In genomic region chr3:12719984-12720656, GRCh38 we compare ENCODE assay signal across 1 cellular context.
TF ChIP-seq lines count a peak whose summit lies in the region.

No MANE protein-coding gene starts in this region.

TF ChIP-seq in HepG2, 621 proteins besides CTCF, POLR2A, EP300 and RAD21 (continued from another document and continues in another):
- TF ChIP-seq MEIS2 (CRISPR knock-in tag; IDR thresholded peaks at IDR 0.05) (peak; percentile 43; the same call in 1 of the 2 replicates), CBX5 (CRISPR knock-in tag; IDR thresholded peaks at IDR 0.05; ENCODE audit: borderline replicate concordance) (no peak), JDP2 (CRISPR knock-in tag; IDR thresholded peaks at IDR 0.05; ENCODE audit: borderline replicate concordance) (no peak), PREB (CRISPR knock-in tag; IDR thresholded peaks at IDR 0.05) (no peak), ZNF577 (CRISPR knock-in tag; IDR thresholded peaks at IDR 0.05; ENCODE audit: borderline replicate concordance, low read depth) (no peak), ZNF557 (CRISPR knock-in tag; IDR thresholded peaks at IDR 0.05) (no peak), PCBP2 (optimal IDR thresholded peaks at IDR 0.05; ENCODE audit: low read depth, low read length, poor library complexity, severe bottlenecking) (no peak), ZNF230 (CRISPR knock-in tag; IDR thresholded peaks at IDR 0.05) (no peak), GFI1 (CRISPR knock-in tag; IDR thresholded peaks at IDR 0.05; ENCODE audit: borderline replicate concordance) (no peak), TBX3 (IDR thresholded peaks at IDR 0.05; ENCODE audit: borderline replicate concordance) (peak; percentile 59; the same call in 1 of the 2 replicates), SAP130 (CRISPR knock-in tag; IDR thresholded peaks at IDR 0.05; ENCODE audit: low read depth) (peak; percentile 62), ATF1 (CRISPR knock-in tag; IDR thresholded peaks at IDR 0.05) (no peak), ZNF337 (CRISPR knock-in tag; IDR thresholded peaks at IDR 0.05; ENCODE audit: borderline replicate concordance, low read depth) (no peak), MED1 (CRISPR knock-in tag; IDR thresholded peaks at IDR 0.05) (no peak), ZNF234 (CRISPR knock-in tag; conservative IDR thresholded peaks at IDR 0.05) (no peak), CEBPB (IDR thresholded peaks at IDR 0.05; ENCODE audit: borderline replicate concordance, low read depth, low read length) (peak; percentile 83; the same call in 1 of the 2 replicates), GABPB1 (CRISPR knock-in tag; IDR thresholded peaks at IDR 0.05) (0 out of 2 replicates have a peak, but pooled peaks have one; percentile 22), TBP (CRISPR knock-in tag; IDR thresholded peaks at IDR 0.05) (no peak), TERF1 (CRISPR knock-in tag; IDR thresholded peaks at IDR 0.05) (no peak), ETS1 (CRISPR knock-in tag; IDR thresholded peaks at IDR 0.05) (no peak), REPIN1 (CRISPR knock-in tag; IDR thresholded peaks at IDR 0.05; ENCODE audit: borderline replicate concordance, low read depth) (no peak), ZNF333 (CRISPR knock-in tag; IDR thresholded peaks at IDR 0.05; ENCODE audit: borderline replicate concordance) (no peak), FUBP1 (CRISPR knock-in tag; IDR thresholded peaks at IDR 0.05; ENCODE audit: borderline replicate concordance) (no peak), ZNF251 (CRISPR knock-in tag; IDR thresholded peaks at IDR 0.05) (no peak), ZNF646 (CRISPR knock-in tag; IDR thresholded peaks at IDR 0.05) (no peak), TEF (CRISPR knock-in tag; IDR thresholded peaks at IDR 0.05) (no peak), ZNF24 (IDR thresholded peaks at IDR 0.05) (no peak), MYPOP (CRISPR knock-in tag; IDR thresholded peaks at IDR 0.05) (no peak), MXD1 (CRISPR knock-in tag; IDR thresholded peaks at IDR 0.05) (no peak), ZNF460 (CRISPR knock-in tag; IDR thresholded peaks at IDR 0.05; ENCODE audit: borderline replicate concordance) (no peak), THYN1 (CRISPR knock-in tag; IDR thresholded peaks at IDR 0.05; ENCODE audit: borderline replicate concordance, low read depth) (no peak), SMC3 (IDR thresholded peaks at IDR 0.05; ENCODE audit: low read length) (peak; percentile 70), MXD4 (CRISPR knock-in tag; IDR thresholded peaks at IDR 0.05) (0 out of 2 replicates have a peak, but pooled peaks have one; percentile 21), ZNF282 (IDR thresholded peaks at IDR 0.05; ENCODE audit: partially characterized antibody) (no peak), ZNF598 (CRISPR knock-in tag; IDR thresholded peaks at IDR 0.05; ENCODE audit: borderline replicate concordance) (no peak), ZNF224 (CRISPR knock-in tag; IDR thresholded peaks at IDR 0.05) (no peak), TEAD3 (CRISPR knock-in tag; optimal IDR thresholded peaks at IDR 0.05; ENCODE audit: borderline replicate concordance) (peak; percentile 5), ZNF713 (CRISPR knock-in tag; IDR thresholded peaks at IDR 0.05) (no peak), THAP8 (CRISPR knock-in tag; IDR thresholded peaks at IDR 0.05; ENCODE audit: borderline replicate concordance) (no peak), ZFP82 (CRISPR knock-in tag; IDR thresholded peaks at IDR 0.05; ENCODE audit: borderline replicate concordance) (no peak), CEBPG (CRISPR knock-in tag; IDR thresholded peaks at IDR 0.05) (0 out of 2 replicates have a peak, but pooled peaks have one; percentile 26), EED (CRISPR knock-in tag; IDR thresholded peaks at IDR 0.05) (no peak), ZNF562 (CRISPR knock-in tag; IDR thresholded peaks at IDR 0.05; ENCODE audit: borderline replicate concordance) (no peak), SNAPC2 (CRISPR knock-in tag; IDR thresholded peaks at IDR 0.05) (no peak), NFYC (CRISPR knock-in tag; IDR thresholded peaks at IDR 0.05) (peak; percentile 72), TCF7 (IDR thresholded peaks at IDR 0.05; ENCODE audit: low read depth) (no peak), FOXJ3 (CRISPR knock-in tag; IDR thresholded peaks at IDR 0.05; ENCODE audit: borderline replicate concordance) (no peak), PPARG (CRISPR knock-in tag; conservative IDR thresholded peaks at IDR 0.05) (0 out of 2 replicates have a peak, but pooled peaks have one; percentile 15), ESRRA (CRISPR knock-in tag; IDR thresholded peaks at IDR 0.05; ENCODE audit: low read depth) (no peak), DR1 (CRISPR knock-in tag; IDR thresholded peaks at IDR 0.05) (no peak), JARID2 (CRISPR knock-in tag; IDR thresholded peaks at IDR 0.05; ENCODE audit: insufficient replicate concordance) (no peak), GLMP (CRISPR knock-in tag; IDR thresholded peaks at IDR 0.05; ENCODE audit: borderline replicate concordance) (no peak), TFDP2 (CRISPR knock-in tag; IDR thresholded peaks at IDR 0.05) (no peak)
